Comparison of ENCODE assay signal across 8 cellular contexts in genomic region chr1:84077476-84078107, GRCh38.
DNase-seq lines count a peak whose midpoint lies in the region; ATAC-seq and TF ChIP-seq lines count a peak whose summit lies in the region.

No MANE protein-coding gene starts in this region.

- DNase-seq in NCI-H146 (lab: John Stamatoyannopoulos, UW) (peak; percentile 83), T-helper 9 cell (peak; percentile 41), astrocyte of the hippocampus (ENCODE audit: low read depth, low spot score) (peak; percentile 95), hypothalamus (lab: John Stamatoyannopoulos, UW) (peak; percentile 34 to 91 (median 78)), sciatic nerve (ENCODE audit: low spot score) (peak; percentile 80), OCI-M2 (lab: John Stamatoyannopoulos, UW; ENCODE audit: unreplicated experiment) (no peak)

- intact Hi-C loops in sciatic nerve (cut with DNase I) = no loop called here

- peak; percentile 65 for TF ChIP-seq POLR2A in GM15510 (IDR thresholded peaks at IDR 0.05; ENCODE audit: borderline replicate concordance, extremely low read depth, insufficient read length)

- ATAC-seq in HG02759 (IDR thresholded peaks at IDR 0.05; ENCODE audit: unreplicated experiment) = peak; percentile 95
- ATAC-seq in sciatic nerve = peak; percentile 97
